Comparison of ENCODE assay signal across 18 cellular contexts in genomic region chr2:232647261-232647660, GRCh38. TPM values are rescaled to one million over a fixed set of nuclear protein-coding genes. Genes with fewer than 3 reads are reported as not detected.
A peak's percentile ranks its signal among the peaks of the same experiment; 100 is the strongest.
DNase-seq lines count a peak whose midpoint lies in the region; ATAC-seq and TF ChIP-seq lines count a peak whose summit lies in the region.
"Had no signal": no experiment of that assay in that cellular context is flagged by ENCODE, and none has a peak within 500 bp of the region (broad histone marks: within the 10 kb centered on the region; RNA-seq: fewer than 3 reads in every experiment).

No MANE protein-coding gene starts in this region.

- ATAC-seq in heart left ventricle, result peak in 3 of 4 donors; percentile 32 to 37 (median 33)
- peak; percentile 45 to 82 (median 80) for ATAC-seq in right lobe of liver
- ATAC-seq in aorta (ENCODE audit: low FRiP score), result peak; percentile 26
- ATAC-seq in gastrocnemius medialis, result no peak
- no peak for ATAC-seq in activated T-helper 17 cell treated with anti-CD3 and anti-CD28 coated beads, Interleukin-2, amount 50 U/mL, for 72 hours (replicated peaks)
- ATAC-seq: CD8-positive, alpha-beta T cell had no signal

- H3K36me3 ChIP-seq in heart left ventricle (no peaks in the 10 kb centered on the region), right lobe of liver (no peaks in the 10 kb centered on the region), aorta (ENCODE audit: control insufficient read depth in 1 of 2, insufficient read depth in 2 of 2, low read length in 1 of 2) (no peaks in the 10 kb centered on the region), gastrocnemius medialis (no peaks in the 10 kb centered on the region)
- H3K36me3 ChIP-seq: BLaER1 treated with 17β-estradiol and CSF1 and Interleukin-3, amounts not matched to agents 10 nM and 100 nM had no signal

- H3K27me3 ChIP-seq in heart left ventricle (no peaks in the 10 kb centered on the region), right lobe of liver (no peaks in the 10 kb centered on the region), aorta (ENCODE audit: control insufficient read depth in 1 of 2, insufficient read depth in 2 of 2, low read length in 1 of 2) (no peaks in the 10 kb centered on the region), gastrocnemius medialis (no peaks in the 10 kb centered on the region)
- H3K27me3 ChIP-seq: BLaER1 treated with 17β-estradiol and CSF1 and Interleukin-3, amounts not matched to agents 10 nM and 100 nM had no signal

- H3K36me3 Mint-ChIP-seq in activated T-helper 17 cell treated with anti-CD3 and anti-CD28 coated beads, Interleukin-2, amount 50 U/mL, for 72 hours (ENCODE audit: low read depth), result no peaks in the 10 kb centered on the region
- H3K36me3 Mint-ChIP-seq: CD8-positive, alpha-beta T cell had no signal

- H3K27ac ChIP-seq in heart left ventricle (no peak overlapping the region), right lobe of liver (peak overlapping the region in 2 of 3 donors; percentile 43 to 49), aorta (ENCODE audit: low read depth in 1 of 2, low read length in 2 of 2) (peak overlapping the region in 1 of 2 donors; percentile 2), gastrocnemius medialis (no peak overlapping the region)
- H3K27ac ChIP-seq: BLaER1 treated with 17β-estradiol and CSF1 and Interleukin-3, amounts not matched to agents 10 nM and 100 nM had no signal

- TF ChIP-seq POLR2A in heart left ventricle (IDR thresholded peaks at IDR 0.05) (no peak), right lobe of liver (IDR thresholded peaks at IDR 0.05) (no peak), gastrocnemius medialis (IDR thresholded peaks at IDR 0.05) (no peak)

- 53 to 77% (median 64%) methylated on average over 7 to 8 of the region's 8 CpGs for WGBS in heart left ventricle, 4 donors
- WGBS in right lobe of liver (ENCODE audit: insufficient coverage, low coverage, low lambda C conversion rate, missing lambda C conversion rate), result 70% methylated on average over 2 of the region's 8 CpGs
- WGBS in aorta, 2 donors, result 60 to 73% methylated on average over 8 of the region's 8 CpGs

- H3K4me3 ChIP-seq in heart left ventricle (no peak overlapping the region), right lobe of liver (no peak overlapping the region), aorta (ENCODE audit: low read length in 2 of 2) (no peak overlapping the region), gastrocnemius medialis (no peak overlapping the region)
- H3K4me3 ChIP-seq: BLaER1 treated with 17β-estradiol and CSF1 and Interleukin-3, amounts not matched to agents 10 nM and 100 nM had no signal

- DNase-seq in NCI-H2171 treated with DMSO at 0.1 percent for 48 hours (lab: John Stamatoyannopoulos, UW) (peak; percentile 71), heart left ventricle (peak in 1 of 5 donors; percentile 41), right lobe of liver (peak; percentile 38 to 84 (median 80)), aorta (no peak), gastrocnemius medialis (no peak), SK-N-DZ (ENCODE audit: low spot score) (no peak)
- DNase-seq: Calu3; CD8-positive, alpha-beta T cell; H9; KBM-7; NCI-H1105 treated with DMSO at 0.1 percent for 48 hours; NCI-H1694; NCI-H2081 treated with DMSO at 0.1 percent for 48 hours; NCI-H510A; NCI-H82; RPMI8226 had no signal

- H3K9me3 Mint-ChIP-seq in activated T-helper 17 cell treated with anti-CD3 and anti-CD28 coated beads, Interleukin-2, amount 50 U/mL, for 72 hours, result no peaks in the 10 kb centered on the region
- H3K9me3 Mint-ChIP-seq: CD8-positive, alpha-beta T cell had no signal

- no peak overlapping the region for H3K27ac Mint-ChIP-seq in activated T-helper 17 cell treated with anti-CD3 and anti-CD28 coated beads, Interleukin-2, amount 50 U/mL, for 72 hours
- H3K27ac Mint-ChIP-seq: CD8-positive, alpha-beta T cell had no signal

- in situ Hi-C loops in gastrocnemius medialis (cut with MboI; ENCODE audit: low sequenced_read_pairs in 4 of 4), result no loop called here

- no peaks in the 10 kb centered on the region for H3K27me3 Mint-ChIP-seq in activated T-helper 17 cell treated with anti-CD3 and anti-CD28 coated beads, Interleukin-2, amount 50 U/mL, for 72 hours

- H3K4me1 ChIP-seq in heart left ventricle, result peaks cover 0 to 11% (median 5%) of the 10 kb centered on the region in 12 donors
- peaks cover 0 to 18% (median 0%) of the 10 kb centered on the region in 4 donors for H3K4me1 ChIP-seq in right lobe of liver
- H3K4me1 ChIP-seq in aorta (ENCODE audit: control insufficient read depth in 1 of 2, insufficient read depth in 2 of 2, low read length in 2 of 2), result no peaks in the 10 kb centered on the region
- peaks cover 0 to 6% of the 10 kb centered on the region in 2 donors for H3K4me1 ChIP-seq in gastrocnemius medialis
- H3K4me1 ChIP-seq: BLaER1 treated with 17β-estradiol and CSF1 and Interleukin-3, amounts not matched to agents 10 nM and 100 nM had no signal

- no peak for TF ChIP-seq CTCF in heart left ventricle (IDR thresholded peaks at IDR 0.05)
- no peak for TF ChIP-seq CTCF in right lobe of liver (IDR thresholded peaks at IDR 0.05)
- TF ChIP-seq CTCF in gastrocnemius medialis (IDR thresholded peaks at IDR 0.05 in 4 of 5, conservative IDR thresholded peaks at IDR 0.05 in 1 of 5), result no peak

- H3K4me1 Mint-ChIP-seq in activated T-helper 17 cell treated with anti-CD3 and anti-CD28 coated beads, Interleukin-2, amount 50 U/mL, for 72 hours, result no peaks in the 10 kb centered on the region

- H3K9me3 ChIP-seq in heart left ventricle (no peaks in the 10 kb centered on the region), right lobe of liver (no peaks in the 10 kb centered on the region), aorta (ENCODE audit: control insufficient read depth, low read length) (no peaks in the 10 kb centered on the region), gastrocnemius medialis (no peaks in the 10 kb centered on the region)
- H3K9me3 ChIP-seq: BLaER1 treated with 17β-estradiol and CSF1 and Interleukin-3, amounts not matched to agents 10 nM and 100 nM had no signal

- no peak overlapping the region for H3K4me3 Mint-ChIP-seq in activated T-helper 17 cell treated with anti-CD3 and anti-CD28 coated beads, Interleukin-2, amount 50 U/mL, for 72 hours
- H3K4me3 Mint-ChIP-seq: CD8-positive, alpha-beta T cell; H9 had no signal

- intact Hi-C loops in heart left ventricle (cut with DNase I) (no loop called here), right lobe of liver (cut with DNase I) (no loop called here), aorta (cut with DNase I) (no loop called here), gastrocnemius medialis (cut with DNase I; ENCODE audit: low total_unique reads) (no loop called here)

RNA-seq across cellular contexts. Expression of gene EFHD1, which starts 13.9 kb away (rescaled TPM):
- total RNA-seq in heart left ventricle, result 10 to 100 TPM in 7 of 9 donors, 1 to 10 TPM in 2; 9.0 to 44.8 (median 20.7) TPM
- polyA plus RNA-seq in heart left ventricle, result 10 to 100 TPM in 1 of 2 donors, 1 to 10 TPM in 1; 9.0 to 26.8 TPM
- 10 to 100 TPM in 4 of 6 experiments, 1 to 10 TPM in 2; 7.3 to 30.3 (median 10.7) TPM for total RNA-seq in right lobe of liver
- total RNA-seq in aorta, result 100 to 1,000 TPM in 1 of 2 donors, 10 to 100 TPM in 1; 85.8 to 236 TPM
- 100 to 1,000 TPM; 135 to 146 TPM for polyA plus RNA-seq in aorta
- 10 to 100 TPM; 13.4 to 29.0 (median 13.9) TPM for total RNA-seq in gastrocnemius medialis
- 1 to 10 TPM in 1 of 2 donors, under 1 TPM in 1; 0.71 to 1.1 TPM for total RNA-seq in activated T-helper 17 cell treated with anti-CD3 and anti-CD28 coated beads, Interleukin-2, amount 50 U/mL, for 72 hours
- polyA plus RNA-seq in SK-N-DZ (2014; cell fraction: cytosol; rRNA removed), result 0.85 and 1.0 TPM in 2 replicates
- 0.83 TPM in 1 of 2 replicates, not detected in the other for polyA plus RNA-seq in SK-N-DZ (2014; cell fraction: nucleus; rRNA removed)

RNA-seq across cellular contexts. Expression of gene GIGYF2, which starts 49.9 kb away (rescaled TPM):
- 10 to 100 TPM; 48.0 to 78.1 (median 61.3) TPM for total RNA-seq in heart left ventricle
- 10 to 100 TPM; 25.3 to 29.8 TPM for polyA plus RNA-seq in heart left ventricle
- total RNA-seq in right lobe of liver, result 10 to 100 TPM; 25.7 to 35.0 (median 32.6) TPM
- 100 to 1,000 TPM in 1 of 2 donors, 10 to 100 TPM in 1; 74.0 to 100 TPM for total RNA-seq in aorta
- polyA plus RNA-seq in aorta, result 10 to 100 TPM; 13.3 to 13.4 TPM
- total RNA-seq in gastrocnemius medialis, result 10 to 100 TPM; 55.7 to 87.8 (median 66.1) TPM
- total RNA-seq in activated T-helper 17 cell treated with anti-CD3 and anti-CD28 coated beads, Interleukin-2, amount 50 U/mL, for 72 hours, result 10 to 100 TPM; 59.7 to 71.9 TPM
- 24.6 and 27.9 TPM in 2 replicates for polyA plus RNA-seq in SK-N-DZ (2014; cell fraction: cytosol; rRNA removed)
- 17.2 and 27.5 TPM in 2 replicates for polyA plus RNA-seq in SK-N-DZ (2014; cell fraction: nucleus; rRNA removed)

Comparison
In these comparisons a context has a peak if more than half of its experiments do, and no peak if none do; other contexts are left out.
1. DNase-seq: peak in NCI-H2171 treated with DMSO at 0.1 percent for 48 hours (single experiment) and right lobe of liver (3 of 3); none in aorta (0 of 2), gastrocnemius medialis (0 of 2) and SK-N-DZ (single experiment).
2. ATAC-seq: peak in heart left ventricle (3 of 4), right lobe of liver (4 of 4) and aorta (single experiment); none in gastrocnemius medialis (0 of 2) and activated T-helper 17 cell treated with anti-CD3 and anti-CD28 coated beads, Interleukin-2, amount 50 U/mL, for 72 hours (single experiment).
3. H3K27ac ChIP-seq: peak in right lobe of liver (2 of 3); none in heart left ventricle (0 of 12) and gastrocnemius medialis (0 of 4).